8 cellular contexts compared by ENCODE assay signal in the genomic region with DNA sequence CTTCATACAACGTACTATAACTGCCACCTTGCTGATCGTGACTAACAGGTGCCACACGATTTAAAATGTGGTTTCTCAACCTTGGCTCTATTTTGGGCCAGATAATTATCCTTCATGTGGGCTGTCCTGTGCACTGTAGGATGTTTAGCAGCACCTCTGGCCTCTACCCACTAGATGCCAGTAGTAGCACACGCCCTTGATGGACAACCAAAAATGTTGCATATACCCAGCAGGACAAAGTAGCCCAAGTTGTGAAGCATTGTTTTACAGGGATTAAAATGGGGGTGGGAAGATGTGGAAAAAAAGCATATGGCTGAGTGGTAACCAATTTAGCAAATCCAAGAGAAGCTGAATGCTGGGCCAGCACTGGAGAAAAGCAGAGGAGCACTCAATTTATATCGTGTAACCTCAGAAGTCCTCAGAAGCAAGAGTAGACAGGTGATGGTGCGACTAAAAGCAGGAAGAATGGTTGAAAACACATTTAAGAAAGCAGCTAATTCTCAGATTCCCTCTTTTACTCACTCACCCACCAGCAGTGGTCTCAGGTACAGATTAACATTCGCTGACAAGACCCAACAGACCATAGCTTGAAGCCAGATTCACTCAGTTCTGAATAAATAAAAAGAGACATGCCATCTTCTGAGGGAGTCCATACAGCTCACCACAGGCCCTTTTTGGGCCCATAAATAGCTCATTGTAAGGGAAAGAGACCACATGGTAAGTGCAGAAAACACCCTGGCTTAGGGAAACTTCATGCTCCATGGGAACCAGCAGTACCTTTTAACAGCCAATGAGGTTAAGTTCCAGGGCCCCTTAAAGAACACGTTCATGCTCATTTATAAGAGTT. TPM values are rescaled to one million over a fixed set of nuclear protein-coding genes. Genes with fewer than 3 reads are reported as not detected.
DNase-seq lines count a peak whose midpoint lies in the region; ATAC-seq, FAIRE-seq and TF ChIP-seq lines count a peak whose summit lies in the region.

No MANE protein-coding gene starts in this region.

- POLR2A ChIA-PET in GM12878 (lab: Charles Lee): no interaction called here

- no peaks in the 10 kb centered on the region for H3K36me3 ChIP-seq in GM12878 (ENCODE audit: control insufficient read depth in 2 of 2, insufficient read depth in 2 of 2, low read length in 1 of 2)
- H3K36me3 ChIP-seq in kidney (ENCODE audit: control insufficient read depth in 1 of 2, insufficient read depth in 2 of 2, low read length in 2 of 2): no peaks in the 10 kb centered on the region

- TF ChIP-seq RAD21 in GM12878 (IDR thresholded peaks at IDR 0.05; ENCODE audit: insufficient read depth, low read depth, low read length): peak; percentile 95

- in situ Hi-C loops in GM12878 (cut with MboI): loop anchor here (5.0 kb wide), 1 partner anchor 328 kb away; no protein-coding TSS in a partner anchor

- no peak overlapping the region for H3K4me2 ChIP-seq in GM12878 (ENCODE audit: control insufficient read depth, insufficient read depth)

- H3K79me2 ChIP-seq in GM12878 (ENCODE audit: control insufficient read depth, insufficient read depth, low read length): no peaks in the 10 kb centered on the region

- H3K9ac ChIP-seq in GM12878 (ENCODE audit: control insufficient read depth, insufficient read depth, low read length) (no peak overlapping the region), kidney (ENCODE audit: low read length in 2 of 2) (no peak overlapping the region)

- intact Hi-C loops in Right ventricle myocardium inferior (cut with DNase I) (loop anchor here (2.0 kb wide), 3 partner anchors 166 to 424 kb away; no protein-coding TSS in a partner anchor), cardiac septum (cut with DNase I) (loop anchor here (2.0 to 5.0 kb wide), 2 partner anchors 330 to 423 kb away; no protein-coding TSS in a partner anchor), GM12878 (cut with micrococcal nuclease; ENCODE audit: unreplicated experiment) (loop anchor here (1.0 to 10.0 kb wide), 4 partner anchors 167 to 690 kb away; no protein-coding TSS in a partner anchor), kidney (cut with DNase I) (loop anchor here (10.0 kb wide), 1 partner anchor 330 kb away; no protein-coding TSS in a partner anchor)

- CTCF ChIA-PET in GM12878 (lab: Yijun Ruan, JAX): interaction anchor here (0.7 to 1.2 kb wide), 7 partner anchors 10 to 696 kb away, joined by 3 to 23 read pairs (median 4); no protein-coding TSS in a partner anchor

- FAIRE-seq in GM12878 (lab: Jason Lieb, UNC) (peak; percentile 68), kidney (lab: Jason Lieb, UNC) (no peak)

- SMC1A ChIA-PET in GM12878 (lab: Charles Lee; ENCODE audit: uncharacterized antibody, unreplicated experiment): interaction anchor here (0.6 to 3.3 kb wide), 4 partner anchors 208 to 421 kb away, joined by 3 to 16 read pairs (median 4); no protein-coding TSS in a partner anchor

- no peaks in the 10 kb centered on the region for H3K4me1 ChIP-seq in GM12878 (ENCODE audit: control insufficient read depth, insufficient read depth, low read length)
- H3K4me1 ChIP-seq in kidney (ENCODE audit: control insufficient read depth in 1 of 2, insufficient read depth in 1 of 2, low read depth in 1 of 2, low read length in 2 of 2): no peaks in the 10 kb centered on the region

- TF ChIP-seq POLR2A in GM12878 (IDR thresholded peaks at IDR 0.05; ENCODE audit: low read depth, low read length): no peak

- DNase-seq in Right ventricle myocardium inferior (ENCODE audit: missing footprints) (no peak), cardiac septum (ENCODE audit: low spot score) (no peak), T-helper 1 cell (peak in 4 of 5 donors; percentile 23 to 63 (median 36)), GM12878 (ENCODE audit: low read depth, low spot score) (peak; percentile 40), kidney (no peak), NCI-H1436 treated with DMSO at 0.1 percent for 48 hours (lab: John Stamatoyannopoulos, UW) (no peak)
- DNase-seq in stimulated activated CD8-positive, alpha-beta memory T cell treated with anti-CD3 and anti-CD28 coated beads, Interleukin-4, amount 100 ng/mL, for 24 hours (ENCODE audit: low read depth): peak; percentile 19

- H4K20me1 ChIP-seq in GM12878 (ENCODE audit: control insufficient read depth, insufficient read depth): no peaks in the 10 kb centered on the region

- H3K27ac ChIP-seq in GM12878 (ENCODE audit: control insufficient read depth, insufficient read depth) (no peak overlapping the region), kidney (ENCODE audit: low read depth in 2 of 2, low read length in 2 of 2) (no peak overlapping the region)

- no peaks in the 10 kb centered on the region for H3K9me3 ChIP-seq in GM12878 (replicated peaks; ENCODE audit: control insufficient read depth, insufficient read depth, low read length)
- no peaks in the 10 kb centered on the region for H3K9me3 ChIP-seq in kidney (ENCODE audit: control insufficient read depth in 1 of 2, low read length in 2 of 2)

- no TSS peak for BruUV-seq in GM12878 (replicated peaks; lab: Mats Ljungman, UMichigan)

- TF ChIP-seq EP300 in GM12878 (IDR thresholded peaks at IDR 0.05; ENCODE audit: borderline replicate concordance in 1 of 2, control insufficient read depth in 1 of 2, low read depth in 2 of 2, low read length in 2 of 2): no peak

- WGBS in GM12878 (ENCODE audit: insufficient coverage, insufficient replicate concordance, low lambda C conversion rate, missing lambda C conversion rate): 5% methylated on average over 8 of the region's 8 CpGs

- ATAC-seq in Right ventricle myocardium inferior (peak; percentile 87), HG03175 (IDR thresholded peaks at IDR 0.05; ENCODE audit: unreplicated experiment) (peak; percentile 70), GM12878 (peak; percentile 93)

- no peaks in the 10 kb centered on the region; a peak in 1 of 4 replicates for H3K27me3 ChIP-seq in GM12878 (replicated peaks in 1 of 2; ENCODE audit: control insufficient read depth in 2 of 2, insufficient read depth in 2 of 2, low read length in 1 of 2)

- H3K4me3 ChIP-seq in GM12878 (no peak overlapping the region), kidney (ENCODE audit: low read length in 2 of 2) (no peak overlapping the region)

- no peak overlapping the region for H2AFZ ChIP-seq in GM12878 (ENCODE audit: control insufficient read depth, low read depth, low read length)

- TF ChIP-seq CTCF in GM12878 (IDR thresholded peaks at IDR 0.05 in 2 of 3, conservative IDR thresholded peaks at IDR 0.05 in 1 of 3; ENCODE audit: control insufficient read depth in 2 of 3, extremely low read depth in 1 of 3, insufficient read depth in 1 of 3, low read depth in 3 of 3, low read length in 3 of 3) (peak; percentile 73 to 78 (median 77)), kidney (IDR thresholded peaks at IDR 0.05; ENCODE audit: borderline replicate concordance, extremely low read depth, insufficient read depth) (peak; percentile 67)

- RAD21 ChIA-PET in GM12878 (lab: Charles Lee; ENCODE audit: unreplicated experiment): interaction anchor here (0.8 to 1.5 kb wide), 2 partner anchors 331 to 333 kb away, joined by 3 to 12 read pairs; no protein-coding TSS in a partner anchor

TF ChIP-seq in GM12878, 131 proteins besides CTCF, POLR2A, EP300 and RAD21 (continues in another document):
- TF ChIP-seq JUNB (IDR thresholded peaks at IDR 0.05): no peak
- TF ChIP-seq MEF2A (IDR thresholded peaks at IDR 0.05; ENCODE audit: insufficient read depth, low read depth, low read length): 0 out of 2 replicates have a peak, but pooled peaks have one; percentile 15
- no peak for TF ChIP-seq FOXM1 (IDR thresholded peaks at IDR 0.05; ENCODE audit: low read depth, low read length)
- no peak for TF ChIP-seq IKZF1 (conservative IDR thresholded peaks at IDR 0.05)
- TF ChIP-seq BRCA1 (IDR thresholded peaks at IDR 0.05; ENCODE audit: low read depth, low read length): no peak
- no peak for TF ChIP-seq KAT2A (conservative IDR thresholded peaks at IDR 0.05; ENCODE audit: control insufficient read depth, low read depth, low read length)
- TF ChIP-seq, protein P1, sequence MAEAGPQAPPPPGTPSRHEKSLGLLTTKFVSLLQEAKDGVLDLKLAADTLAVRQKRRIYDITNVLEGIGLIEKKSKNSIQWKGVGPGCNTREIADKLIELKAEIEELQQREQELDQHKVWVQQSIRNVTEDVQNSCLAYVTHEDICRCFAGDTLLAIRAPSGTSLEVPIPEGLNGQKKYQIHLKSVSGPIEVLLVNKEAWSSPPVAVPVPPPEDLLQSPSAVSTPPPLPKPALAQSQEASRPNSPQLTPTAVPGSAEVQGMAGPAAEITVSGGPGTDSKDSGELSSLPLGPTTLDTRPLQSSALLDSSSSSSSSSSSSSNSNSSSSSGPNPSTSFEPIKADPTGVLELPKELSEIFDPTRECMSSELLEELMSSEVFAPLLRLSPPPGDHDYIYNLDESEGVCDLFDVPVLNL (IDR thresholded peaks at IDR 0.05; ENCODE audit: low read depth, low read length): no peak
- no peak for TF ChIP-seq NFXL1 (IDR thresholded peaks at IDR 0.05; ENCODE audit: borderline replicate concordance)
- no peak for TF ChIP-seq ZNF24 (IDR thresholded peaks at IDR 0.05)
- peak; percentile 86 for TF ChIP-seq SMC3 (IDR thresholded peaks at IDR 0.05; ENCODE audit: borderline replicate concordance, low read length)
- no peak for TF ChIP-seq CBX5 (IDR thresholded peaks at IDR 0.05; ENCODE audit: low read depth)

RNA-seq across cellular contexts. Expression of gene RAPH1, which starts 50.6 kb away (rescaled TPM):
- 15.1 TPM for total RNA-seq in Right ventricle myocardium inferior
- 20.6 TPM for total RNA-seq in cardiac septum
- total RNA-seq in GM12878 (2013; cell fraction: nucleolus; rRNA removed): 0.17 TPM in 1 of 2 replicates, not detected in the other
- 0.90 TPM in 1 of 2 replicates, not detected in the other for total RNA-seq in GM12878 (2014; rRNA removed)
- not detected in 2 replicates for total RNA-seq in GM12878 (2014; rRNA removed; fragmentation: Illumina TruSeq; extraction: Trizol)
- total RNA-seq in GM12878 (2021): 0.08 and 0.21 TPM in 2 replicates
- not detected for polyA plus RNA-seq in GM12878 (2011; ENCODE audit: low read depth)
- polyA plus RNA-seq in GM12878 (2011; rRNA removed): not detected in 2 replicates
- not detected in 2 replicates for polyA plus RNA-seq in GM12878 (2011; cell fraction: cytosol; rRNA removed)
- not detected in 2 replicates for polyA plus RNA-seq in GM12878 (2011; cell fraction: nucleus; rRNA removed)
- polyA plus RNA-seq in GM12878 (2012): 0.05 and 0.08 TPM in 2 replicates
- polyA plus RNA-seq in GM12878 (2014; fragmentation: Illumina TruSeq; extraction: Trizol): not detected in 2 replicates
- polyA plus RNA-seq in GM12878 (2014; fragmentation: Nextera tagmentation; extraction: Ambion mirVana): not detected
- 0.51 TPM in 1 of 2 replicates, not detected in the other for polyA plus RNA-seq in GM12878 (2014; rRNA removed)
- under 1 TPM in 1 of 2 experiments, not detected in 1; 0.09 TPM for polyA plus RNA-seq in GM12878 (2016; fragmentation: Nextera tagmentation; extraction: Ambion mirVana)
- not detected in 2 replicates for polyA minus RNA-seq in GM12878 (2011; rRNA and poly(A)+ RNA removed)
- polyA minus RNA-seq in GM12878 (2011; cell fraction: cytosol; rRNA and poly(A)+ RNA removed): not detected in 2 replicates
- polyA minus RNA-seq in GM12878 (2011; cell fraction: nucleus; rRNA and poly(A)+ RNA removed): not detected in 2 replicates
- total RNA-seq in kidney: 90.7 TPM
- polyA plus RNA-seq in kidney (ENCODE audit: insufficient read depth, low read depth, low replicate concordance): 3.5 TPM

Comparison
In these comparisons a context has a peak if more than half of its experiments do, and no peak if none do; other contexts are left out.
1. DNase-seq: peak in T-helper 1 cell (4 of 5), GM12878 (single experiment) and stimulated activated CD8-positive, alpha-beta memory T cell treated with anti-CD3 and anti-CD28 coated beads, Interleukin-4, amount 100 ng/mL, for 24 hours (single experiment); none in Right ventricle myocardium inferior (single experiment), cardiac septum (single experiment), kidney (single experiment) and NCI-H1436 treated with DMSO at 0.1 percent for 48 hours (single experiment).
2. Peak in every context shown above with its lines, with median percentiles within 50 percentile points of each other: ATAC-seq.